Comparison of ENCODE assay signal across 1 cellular context in the genomic region with DNA sequence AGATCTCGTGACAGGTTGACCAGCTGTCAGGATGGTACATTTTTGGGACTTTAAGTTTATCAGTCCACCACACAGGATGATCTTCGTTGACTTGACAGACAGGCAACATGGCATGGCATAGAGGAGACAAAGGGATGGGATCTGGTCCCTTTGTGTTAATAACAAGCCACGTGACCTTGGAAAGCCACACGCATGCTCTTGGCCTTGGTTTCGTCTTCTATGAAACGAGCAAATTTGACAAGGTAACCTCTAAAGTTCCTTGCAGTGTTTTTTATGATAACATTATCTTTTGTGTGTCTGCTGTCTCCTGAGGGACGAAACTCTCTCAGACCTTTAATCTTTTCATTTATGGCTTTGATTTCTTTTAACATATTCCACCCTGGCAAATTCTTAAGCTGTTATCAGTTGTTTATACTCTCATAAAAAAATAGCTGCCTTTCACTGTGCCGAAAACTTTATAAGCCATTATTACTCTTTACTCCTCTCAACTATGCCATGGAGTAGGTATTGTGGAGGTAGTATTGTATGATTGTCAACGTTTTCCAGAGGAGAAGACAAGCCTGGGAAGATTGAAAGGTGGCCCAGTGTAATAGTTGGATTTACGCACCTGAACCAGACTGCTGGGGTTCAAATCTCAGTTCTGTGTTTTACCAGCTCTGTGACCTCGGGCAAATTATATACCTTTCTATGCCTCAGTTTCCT.
A peak's percentile ranks its signal among the peaks of the same experiment; 100 is the strongest.
TF ChIP-seq lines count a peak whose summit lies in the region.

No MANE protein-coding gene starts in this region.

TF ChIP-seq in K562, 482 proteins besides CTCF, POLR2A, EP300 and RAD21 (continued from another document and continues in another):
- TF ChIP-seq RB1 (IDR thresholded peaks at IDR 0.05; ENCODE audit: low read depth) (no peak), MITF (IDR thresholded peaks at IDR 0.05) (no peak), MCM7 (IDR thresholded peaks at IDR 0.05) (no peak), TBL1XR1 (IDR thresholded peaks at IDR 0.05; ENCODE audit: low read length in 2 of 2) (no peak), RUNX1 (IDR thresholded peaks at IDR 0.05; ENCODE audit: low read depth) (no peak), RAD51 (IDR thresholded peaks at IDR 0.05; ENCODE audit: borderline replicate concordance, low read depth) (peak; percentile 79), CXXC5 (CRISPR knock-in tag; IDR thresholded peaks at IDR 0.05) (no peak), VEZF1 (CRISPR knock-in tag; IDR thresholded peaks at IDR 0.05) (no peak), ZNF384 (IDR thresholded peaks at IDR 0.05; ENCODE audit: low read depth, low read length) (no peak), TCF3 (CRISPR knock-in tag; IDR thresholded peaks at IDR 0.05) (peak; percentile 32; the same call in 1 of the 2 replicates), HLTF (IDR thresholded peaks at IDR 0.05) (no peak), MTF1 (CRISPR knock-in tag; IDR thresholded peaks at IDR 0.05; ENCODE audit: borderline replicate concordance) (no peak), FOXO4 (CRISPR knock-in tag; IDR thresholded peaks at IDR 0.05) (no peak), TAF1 (IDR thresholded peaks at IDR 0.05; ENCODE audit: control insufficient read depth, extremely low read depth, insufficient read depth, low read length, severe bottlenecking) (no peak), RCOR1 (IDR thresholded peaks at IDR 0.05; ENCODE audit: borderline replicate concordance in 1 of 2, low read depth in 2 of 2, low read length in 2 of 2) (peak in 1 of 2 experiments; percentile 76; a peak in 2 of 4 replicates), TGIF2 (CRISPR knock-in tag; IDR thresholded peaks at IDR 0.05) (no peak), USF1 (CRISPR knock-in tag; IDR thresholded peaks at IDR 0.05) (peak; percentile 63), FOXP4 (CRISPR knock-in tag; IDR thresholded peaks at IDR 0.05; ENCODE audit: borderline replicate concordance) (no peak), GATA2 (CRISPR knock-in tag; IDR thresholded peaks at IDR 0.05) (no peak), TCF15 (CRISPR knock-in tag; IDR thresholded peaks at IDR 0.05) (no peak), CBX3 (IDR thresholded peaks at IDR 0.05; ENCODE audit: borderline replicate concordance in 1 of 2, low read length in 2 of 2) (no peak), PHF8 (IDR thresholded peaks at IDR 0.05; ENCODE audit: borderline replicate concordance, low read length) (no peak), NCOA6 (IDR thresholded peaks at IDR 0.05) (no peak), TAL1 (IDR thresholded peaks at IDR 0.05) (peak; percentile 46), NCOR1 (IDR thresholded peaks at IDR 0.05) (peak; percentile 21; the same call in 1 of the 2 replicates), ESRRA (IDR thresholded peaks at IDR 0.05; ENCODE audit: borderline replicate concordance, low read depth) (peak; percentile 57), BCL6 (CRISPR knock-in tag; IDR thresholded peaks at IDR 0.05) (no peak), HNRNPL (IDR thresholded peaks at IDR 0.05; ENCODE audit: low read depth, low read length) (no peak), DIDO1 (tag; IDR thresholded peaks at IDR 0.05; ENCODE audit: low read depth) (no peak)
- TF ChIP-seq, protein P1, sequence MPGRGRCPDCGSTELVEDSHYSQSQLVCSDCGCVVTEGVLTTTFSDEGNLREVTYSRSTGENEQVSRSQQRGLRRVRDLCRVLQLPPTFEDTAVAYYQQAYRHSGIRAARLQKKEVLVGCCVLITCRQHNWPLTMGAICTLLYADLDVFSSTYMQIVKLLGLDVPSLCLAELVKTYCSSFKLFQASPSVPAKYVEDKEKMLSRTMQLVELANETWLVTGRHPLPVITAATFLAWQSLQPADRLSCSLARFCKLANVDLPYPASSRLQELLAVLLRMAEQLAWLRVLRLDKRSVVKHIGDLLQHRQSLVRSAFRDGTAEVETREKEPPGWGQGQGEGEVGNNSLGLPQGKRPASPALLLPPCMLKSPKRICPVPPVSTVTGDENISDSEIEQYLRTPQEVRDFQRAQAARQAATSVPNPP (IDR thresholded peaks at IDR 0.05; ENCODE audit: borderline replicate concordance, insufficient read depth, insufficient read length): no peak
- TF ChIP-seq, protein P2, sequence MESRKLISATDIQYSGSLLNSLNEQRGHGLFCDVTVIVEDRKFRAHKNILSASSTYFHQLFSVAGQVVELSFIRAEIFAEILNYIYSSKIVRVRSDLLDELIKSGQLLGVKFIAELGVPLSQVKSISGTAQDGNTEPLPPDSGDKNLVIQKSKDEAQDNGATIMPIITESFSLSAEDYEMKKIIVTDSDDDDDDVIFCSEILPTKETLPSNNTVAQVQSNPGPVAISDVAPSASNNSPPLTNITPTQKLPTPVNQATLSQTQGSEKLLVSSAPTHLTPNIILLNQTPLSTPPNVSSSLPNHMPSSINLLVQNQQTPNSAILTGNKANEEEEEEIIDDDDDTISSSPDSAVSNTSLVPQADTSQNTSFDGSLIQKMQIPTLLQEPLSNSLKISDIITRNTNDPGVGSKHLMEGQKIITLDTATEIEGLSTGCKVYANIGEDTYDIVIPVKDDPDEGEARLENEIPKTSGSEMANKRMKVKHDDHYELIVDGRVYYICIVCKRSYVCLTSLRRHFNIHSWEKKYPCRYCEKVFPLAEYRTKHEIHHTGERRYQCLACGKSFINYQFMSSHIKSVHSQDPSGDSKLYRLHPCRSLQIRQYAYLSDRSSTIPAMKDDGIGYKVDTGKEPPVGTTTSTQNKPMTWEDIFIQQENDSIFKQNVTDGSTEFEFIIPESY (CRISPR knock-in tag; IDR thresholded peaks at IDR 0.05): no peak
- TF ChIP-seq, protein P3, sequence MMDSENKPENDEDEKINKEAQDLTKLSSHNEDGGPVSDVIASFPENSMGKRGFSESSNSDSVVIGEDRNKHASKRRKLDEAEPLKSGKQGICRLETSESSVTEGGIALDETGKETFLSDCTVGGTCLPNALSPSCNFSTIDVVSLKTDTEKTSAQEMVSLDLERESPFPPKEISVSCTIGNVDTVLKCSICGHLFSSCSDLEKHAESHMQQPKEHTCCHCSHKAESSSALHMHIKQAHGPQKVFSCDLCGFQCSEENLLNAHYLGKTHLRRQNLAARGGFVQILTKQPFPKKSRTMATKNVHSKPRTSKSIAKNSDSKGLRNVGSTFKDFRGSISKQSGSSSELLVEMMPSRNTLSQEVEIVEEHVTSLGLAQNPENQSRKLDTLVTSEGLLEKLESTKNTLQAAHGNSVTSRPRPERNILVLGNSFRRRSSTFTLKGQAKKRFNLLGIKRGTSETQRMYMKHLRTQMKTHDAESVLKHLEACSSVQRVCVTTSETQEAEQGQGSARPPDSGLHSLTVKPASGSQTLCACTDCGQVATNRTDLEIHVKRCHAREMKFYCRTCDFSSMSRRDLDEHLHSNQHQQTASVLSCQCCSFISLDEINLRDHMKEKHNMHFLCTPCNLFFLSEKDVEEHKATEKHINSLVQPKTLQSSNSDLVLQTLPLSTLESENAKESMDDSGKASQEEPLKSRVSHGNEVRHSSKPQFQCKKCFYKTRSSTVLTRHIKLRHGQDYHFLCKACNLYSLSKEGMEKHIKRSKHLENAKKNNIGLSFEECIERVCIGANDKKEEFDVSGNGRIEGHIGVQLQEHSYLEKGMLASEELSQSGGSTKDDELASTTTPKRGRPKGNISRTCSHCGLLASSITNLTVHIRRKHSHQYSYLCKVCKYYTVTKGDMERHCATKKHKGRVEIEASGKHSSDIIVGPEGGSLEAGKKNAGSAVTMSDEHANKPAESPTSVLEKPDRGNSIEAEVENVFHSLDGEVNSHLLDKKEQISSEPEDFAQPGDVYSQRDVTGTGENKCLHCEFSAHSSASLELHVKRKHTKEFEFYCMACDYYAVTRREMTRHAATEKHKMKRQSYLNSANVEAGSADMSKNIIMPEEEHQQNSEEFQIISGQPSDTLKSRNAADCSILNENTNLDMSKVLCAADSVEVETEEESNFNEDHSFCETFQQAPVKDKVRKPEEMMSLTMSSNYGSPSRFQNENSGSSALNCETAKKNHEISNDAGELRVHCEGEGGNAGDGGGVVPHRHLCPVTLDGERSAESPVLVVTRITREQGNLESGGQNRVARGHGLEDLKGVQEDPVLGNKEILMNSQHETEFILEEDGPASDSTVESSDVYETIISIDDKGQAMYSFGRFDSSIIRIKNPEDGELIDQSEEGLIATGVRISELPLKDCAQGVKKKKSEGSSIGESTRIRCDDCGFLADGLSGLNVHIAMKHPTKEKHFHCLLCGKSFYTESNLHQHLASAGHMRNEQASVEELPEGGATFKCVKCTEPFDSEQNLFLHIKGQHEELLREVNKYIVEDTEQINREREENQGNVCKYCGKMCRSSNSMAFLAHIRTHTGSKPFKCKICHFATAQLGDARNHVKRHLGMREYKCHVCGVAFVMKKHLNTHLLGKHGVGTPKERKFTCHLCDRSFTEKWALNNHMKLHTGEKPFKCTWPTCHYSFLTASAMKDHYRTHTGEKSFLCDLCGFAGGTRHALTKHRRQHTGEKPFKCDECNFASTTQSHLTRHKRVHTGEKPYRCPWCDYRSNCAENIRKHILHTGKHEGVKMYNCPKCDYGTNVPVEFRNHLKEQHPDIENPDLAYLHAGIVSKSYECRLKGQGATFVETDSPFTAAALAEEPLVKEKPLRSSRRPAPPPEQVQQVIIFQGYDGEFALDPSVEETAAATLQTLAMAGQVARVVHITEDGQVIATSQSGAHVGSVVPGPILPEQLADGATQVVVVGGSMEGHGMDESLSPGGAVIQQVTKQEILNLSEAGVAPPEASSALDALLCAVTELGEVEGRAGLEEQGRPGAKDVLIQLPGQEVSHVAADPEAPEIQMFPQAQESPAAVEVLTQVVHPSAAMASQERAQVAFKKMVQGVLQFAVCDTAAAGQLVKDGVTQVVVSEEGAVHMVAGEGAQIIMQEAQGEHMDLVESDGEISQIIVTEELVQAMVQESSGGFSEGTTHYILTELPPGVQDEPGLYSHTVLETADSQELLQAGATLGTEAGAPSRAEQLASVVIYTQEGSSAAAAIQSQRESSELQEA (IDR thresholded peaks at IDR 0.05; ENCODE audit: low read depth): no peak
- TF ChIP-seq, protein P4, sequence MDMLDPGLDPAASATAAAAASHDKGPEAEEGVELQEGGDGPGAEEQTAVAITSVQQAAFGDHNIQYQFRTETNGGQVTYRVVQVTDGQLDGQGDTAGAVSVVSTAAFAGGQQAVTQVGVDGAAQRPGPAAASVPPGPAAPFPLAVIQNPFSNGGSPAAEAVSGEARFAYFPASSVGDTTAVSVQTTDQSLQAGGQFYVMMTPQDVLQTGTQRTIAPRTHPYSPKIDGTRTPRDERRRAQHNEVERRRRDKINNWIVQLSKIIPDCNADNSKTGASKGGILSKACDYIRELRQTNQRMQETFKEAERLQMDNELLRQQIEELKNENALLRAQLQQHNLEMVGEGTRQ (CRISPR knock-in tag; IDR thresholded peaks at IDR 0.05): peak; percentile 77
